8 cellular contexts compared by ENCODE assay signal in the genomic region with DNA sequence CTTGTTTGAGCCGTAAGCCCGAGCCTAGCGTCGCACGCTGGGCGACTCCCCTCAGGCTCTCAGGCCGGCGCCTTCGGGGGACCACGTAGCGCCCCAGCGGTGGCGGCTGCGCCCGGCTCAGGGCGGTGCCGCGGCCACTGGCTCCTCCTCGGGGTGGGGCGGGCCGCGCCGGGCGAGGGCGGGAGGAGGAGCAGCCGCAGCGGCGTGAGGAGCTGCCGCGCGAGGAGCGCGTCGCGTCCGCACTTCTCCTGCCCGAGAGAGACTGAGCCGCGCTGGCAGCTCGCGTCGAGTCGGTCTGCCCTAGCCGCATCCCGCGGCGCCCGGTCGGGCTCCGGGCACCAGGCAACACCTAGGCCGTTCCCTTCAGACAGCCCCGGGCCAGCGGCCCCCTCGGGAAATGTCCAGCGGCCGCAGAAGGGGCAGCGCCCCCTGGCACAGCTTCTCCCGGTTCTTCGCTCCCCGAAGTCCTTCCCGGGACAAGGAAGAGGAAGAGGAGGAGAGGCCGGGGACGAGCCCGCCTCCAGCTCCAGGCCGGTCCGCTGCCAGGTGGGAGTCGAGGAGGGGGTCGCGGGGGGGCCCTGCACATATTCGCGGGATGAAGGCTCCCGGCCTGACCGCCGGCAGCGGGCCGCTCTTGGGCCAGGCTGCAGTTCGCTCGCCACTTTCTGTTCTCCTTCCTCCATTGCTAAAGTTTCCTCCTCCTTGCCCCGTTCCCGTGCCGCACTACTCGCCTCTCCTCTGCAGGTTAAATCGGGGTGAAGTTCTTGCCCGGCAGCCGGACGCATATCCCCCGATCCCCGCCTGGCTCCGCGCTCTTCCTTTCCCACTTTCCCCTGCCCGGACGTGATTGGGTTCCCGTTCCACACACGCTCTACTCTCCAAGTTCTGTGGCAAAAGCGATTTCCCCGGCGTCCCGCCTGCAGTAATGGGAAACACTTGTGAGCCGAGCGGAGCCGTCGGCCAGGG. TPM values are rescaled to one million over a fixed set of nuclear protein-coding genes. Genes with fewer than 3 reads are reported as not detected.
DNase-seq lines count a peak whose midpoint lies in the region; ATAC-seq and TF ChIP-seq lines count a peak whose summit lies in the region.

TSS of gene CRYBG3 (plus strand) at position 202 of the 966 bp plus-strand sequence. CDS start at position 398, 196 bp downstream.

- H3K36me3 ChIP-seq in IMR-90 (ENCODE audit: control insufficient read depth, insufficient read depth, low read length) = no peaks in the 10 kb centered on the region

- H2AK9ac ChIP-seq in IMR-90 (replicated peaks; ENCODE audit: low read depth, low read length, poor library complexity) = peak within 1 kb of the TSS; percentile 78

- H3K27ac ChIP-seq in IMR-90 (ENCODE audit: insufficient read depth, low read length) = peak within 1 kb of the TSS; percentile 64

- peak within 1 kb of the TSS; percentile 64 for H2BK5ac ChIP-seq in IMR-90 (ENCODE audit: low read depth, low read length, poor library complexity, severe bottlenecking)

- H2BK120ac ChIP-seq in IMR-90 (ENCODE audit: low read depth, low read length) = peak within 1 kb of the TSS; percentile 86; the same call in 1 of the 2 replicates

- 0 out of 2 replicates have a peak, but pooled peaks cover 2% of the 10 kb centered on the region for H3K27me3 ChIP-seq in IMR-90 (ENCODE audit: control insufficient read depth, insufficient read depth, low read length)

- H3K4me1 ChIP-seq in IMR-90 (ENCODE audit: control insufficient read depth, insufficient read depth, low read length) = peaks cover 3% of the 10 kb centered on the region

- H2AFZ ChIP-seq in IMR-90 (replicated peaks; ENCODE audit: low read length, poor library complexity) = peak within 1 kb of the TSS; percentile 98

- H3K9me3 ChIP-seq in IMR-90 (ENCODE audit: control insufficient read depth, insufficient read depth, low read length) = no peaks in the 10 kb centered on the region

- H3K9ac ChIP-seq in IMR-90 (ENCODE audit: low read depth, low read length) = peak within 1 kb of the TSS; percentile 76

- no peak for TF ChIP-seq RAD21 in IMR-90 (IDR thresholded peaks at IDR 0.05; ENCODE audit: low read length)

- no peaks in the 10 kb centered on the region for H3K9me1 ChIP-seq in IMR-90 (ENCODE audit: insufficient read depth, low read length)

- intact Hi-C loops in IMR-90 (cut with micrococcal nuclease) = loop anchor here (1.0 to 5.0 kb wide), 4 partner anchors 51 to 201 kb away; no protein-coding TSS in a partner anchor
- intact Hi-C loops in activated T-helper 2 cell treated with anti-CD3 and anti-CD28 coated beads, Interferon-gamma antibody, Interleukin-2, Interleukin-4, amounts not matched to agents 10 μg/mL and 5 μg/mL and 100 μg/mL, durations not matched to agents 14 hours and 24 hours and 36 hours (cut with micrococcal nuclease) = loop anchor here (1.0 to 5.0 kb wide), 6 partner anchors 29 to 735 kb away; partner anchors contain the start of genes ARL6 and RIOX2

- H3K14ac ChIP-seq in IMR-90 (replicated peaks; ENCODE audit: low read depth, low read length) = peak within 1 kb of the TSS; percentile 91

- POLR2A ChIA-PET in IMR-90 (lab: Charles Lee; ENCODE audit: unreplicated experiment) = no interaction called here

- peak within 1 kb of the TSS; percentile 100 for H3K4me3 Mint-ChIP-seq in activated T-helper 2 cell treated with anti-CD3 and anti-CD28 coated beads, Interferon-gamma antibody, Interleukin-2, Interleukin-4, amounts not matched to agents 10 μg/mL and 5 μg/mL and 100 μg/mL, durations not matched to agents 14 hours and 24 hours and 36 hours (ENCODE audit: low read depth)
- H3K4me3 Mint-ChIP-seq in natural killer cell treated with Interleukin-12 subunit alpha and Interleukin-12 subunit beta and Interleukin-15 and Interleukin-18, amount 100 ng/mL, for 72 hours = peak within 1 kb of the TSS; percentile 95

- peak; percentile 83 for DNase-seq in DMS79 treated with DMSO at 0.1 percent for 48 hours (lab: John Stamatoyannopoulos, UW)
- DNase-seq in IMR-90 = peak; percentile 75
- DNase-seq in RPMI7951 (ENCODE audit: low read depth) = peak; percentile 84
- peak; percentile 85 for DNase-seq in activated T-helper 2 cell treated with anti-CD3 and anti-CD28 coated beads, Interferon-gamma antibody, Interleukin-2, Interleukin-4, amounts not matched to agents 10 μg/mL and 5 μg/mL and 100 μg/mL, durations not matched to agents 14 hours and 24 hours and 36 hours (ENCODE audit: low spot score)
- DNase-seq in fibroblast of peridontal ligament (ENCODE audit: extremely low read depth) = peak; percentile 66
- DNase-seq in natural killer cell treated with Interleukin-12 subunit alpha and Interleukin-12 subunit beta and Interleukin-15 and Interleukin-18, amount 100 ng/mL, for 72 hours (ENCODE audit: low spot score) = peak; percentile 84
- peak; percentile 76 for DNase-seq in stimulated activated naive CD4-positive, alpha-beta T cell treated with Interleukin-2 at 50 U/mL for 16 hours (lab: John Stamatoyannopoulos, UW)

- H2BK20ac ChIP-seq in IMR-90 (ENCODE audit: low read depth, low read length) = peak within 1 kb of the TSS; percentile 53; the same call in 1 of the 2 replicates

- peaks cover 40% of the 10 kb centered on the region for H3K27me3 Mint-ChIP-seq in activated T-helper 2 cell treated with anti-CD3 and anti-CD28 coated beads, Interferon-gamma antibody, Interleukin-2, Interleukin-4, amounts not matched to agents 10 μg/mL and 5 μg/mL and 100 μg/mL, durations not matched to agents 14 hours and 24 hours and 36 hours (ENCODE audit: low read depth)
- H3K27me3 Mint-ChIP-seq in natural killer cell treated with Interleukin-12 subunit alpha and Interleukin-12 subunit beta and Interleukin-15 and Interleukin-18, amount 100 ng/mL, for 72 hours = peaks cover 27 to 53% of the 10 kb centered on the region in 2 donors

- peaks cover 20 to 23% of the 10 kb centered on the region in 2 experiments for H3K79me1 ChIP-seq in IMR-90 (ENCODE audit: low read depth in 1 of 2, low read length in 2 of 2)

- H3K27ac Mint-ChIP-seq in activated T-helper 2 cell treated with anti-CD3 and anti-CD28 coated beads, Interferon-gamma antibody, Interleukin-2, Interleukin-4, amounts not matched to agents 10 μg/mL and 5 μg/mL and 100 μg/mL, durations not matched to agents 14 hours and 24 hours and 36 hours = peak within 1 kb of the TSS; percentile 88
- H3K27ac Mint-ChIP-seq in natural killer cell treated with Interleukin-12 subunit alpha and Interleukin-12 subunit beta and Interleukin-15 and Interleukin-18, amount 100 ng/mL, for 72 hours = peak within 1 kb of the TSS; percentile 60 to 70

- H3K4me3 ChIP-seq in IMR-90 (ENCODE audit: insufficient read depth, low read depth, low read length) = peak within 1 kb of the TSS; percentile 83

- no peak within 1 kb of the TSS for H2AK5ac ChIP-seq in IMR-90 (ENCODE audit: low read depth, low read length)

- TF ChIP-seq CTCF in IMR-90 (conservative IDR thresholded peaks at IDR 0.05; ENCODE audit: low read depth, low read length) = peak; percentile 31; the same call in 1 of the 2 replicates

- no peaks in the 10 kb centered on the region for H3K9me3 Mint-ChIP-seq in activated T-helper 2 cell treated with anti-CD3 and anti-CD28 coated beads, Interferon-gamma antibody, Interleukin-2, Interleukin-4, amounts not matched to agents 10 μg/mL and 5 μg/mL and 100 μg/mL, durations not matched to agents 14 hours and 24 hours and 36 hours
- H3K9me3 Mint-ChIP-seq in natural killer cell treated with Interleukin-12 subunit alpha and Interleukin-12 subunit beta and Interleukin-15 and Interleukin-18, amount 100 ng/mL, for 72 hours = no peaks in the 10 kb centered on the region

- H3K23ac ChIP-seq in IMR-90 (ENCODE audit: low read depth, low read length) = peak within 1 kb of the TSS; percentile 90

- WGBS in IMR-90 (ENCODE audit: extremely low coverage in 2 of 2, insufficient read length in 1 of 2), 2 experiments = 0% methylated on average over 28 of the region's 102 CpGs; no CpG with 5 or more reads in 1 of the 2 experiments

- H3K36me3 Mint-ChIP-seq in activated T-helper 2 cell treated with anti-CD3 and anti-CD28 coated beads, Interferon-gamma antibody, Interleukin-2, Interleukin-4, amounts not matched to agents 10 μg/mL and 5 μg/mL and 100 μg/mL, durations not matched to agents 14 hours and 24 hours and 36 hours (ENCODE audit: low read depth) = peaks cover 12% of the 10 kb centered on the region
- no peaks in the 10 kb centered on the region for H3K36me3 Mint-ChIP-seq in natural killer cell treated with Interleukin-12 subunit alpha and Interleukin-12 subunit beta and Interleukin-15 and Interleukin-18, amount 100 ng/mL, for 72 hours

- CTCF ChIA-PET in IMR-90 (lab: Yijun Ruan, JAX) = interaction anchor here (0.7 to 1.4 kb wide), 2 partner anchors 200 to 529 kb away, joined by 3 to 4 read pairs; no protein-coding TSS in a partner anchor

- ATAC-seq in GM21576 (IDR thresholded peaks at IDR 0.05; ENCODE audit: unreplicated experiment) = peak; percentile 96
- ATAC-seq in IMR-90 (ENCODE audit: low read depth) = peak; percentile 98
- peak; percentile 100 for ATAC-seq in natural killer cell treated with Interleukin-12 subunit alpha and Interleukin-12 subunit beta and Interleukin-15 and Interleukin-18, amount 100 ng/mL, for 72 hours

- peak within 1 kb of the TSS; percentile 65 for H4K5ac ChIP-seq in IMR-90 (ENCODE audit: low read depth, low read length)

- peaks cover 20% of the 10 kb centered on the region for H3K4me1 Mint-ChIP-seq in activated T-helper 2 cell treated with anti-CD3 and anti-CD28 coated beads, Interferon-gamma antibody, Interleukin-2, Interleukin-4, amounts not matched to agents 10 μg/mL and 5 μg/mL and 100 μg/mL, durations not matched to agents 14 hours and 24 hours and 36 hours (ENCODE audit: low read depth)
- peaks cover 12 to 22% of the 10 kb centered on the region in 2 donors for H3K4me1 Mint-ChIP-seq in natural killer cell treated with Interleukin-12 subunit alpha and Interleukin-12 subunit beta and Interleukin-15 and Interleukin-18, amount 100 ng/mL, for 72 hours (ENCODE audit: low read depth in 2 of 2)

- H3K18ac ChIP-seq in IMR-90 (ENCODE audit: low read depth, low read length) = peak within 1 kb of the TSS; percentile 74

- H2BK15ac ChIP-seq in IMR-90 (ENCODE audit: low read depth, low read length) = no peak within 1 kb of the TSS

- no TSS peak for BruUV-seq in IMR-90 (replicated peaks; lab: Mats Ljungman, UMichigan)

- peak within 1 kb of the TSS; percentile 52 for H3K56ac ChIP-seq in IMR-90 (ENCODE audit: extremely low read depth, insufficient read depth, low read length)

- H4K91ac ChIP-seq in IMR-90 (ENCODE audit: insufficient read depth, low read depth, low read length) = no peak within 1 kb of the TSS; the same call in none of the 2 replicates

- dilution Hi-C loops in IMR-90 (cut with HindIII; ENCODE audit: low sequenced_read_pairs, unreplicated experiment) = loop anchor here (25.0 kb wide), 1 partner anchor 190 kb away; no protein-coding TSS in a partner anchor

- in situ Hi-C loops in IMR-90 (cut with MboI; ENCODE audit: low sequenced_read_pairs) = loop anchor here (25.0 kb wide), 1 partner anchor 765 kb away; the partner anchor contains the start of gene CPOX

- H3K4me2 ChIP-seq in IMR-90 (ENCODE audit: low read depth, low read length) = peak within 1 kb of the TSS; percentile 89

- TF ChIP-seq POLR2A in IMR-90 (IDR thresholded peaks at IDR 0.05; ENCODE audit: low read depth, low read length) = peak; percentile 81; the same call in 1 of the 2 replicates

- H4K8ac ChIP-seq in IMR-90 (ENCODE audit: low read depth in 2 of 2, low read length in 2 of 2) = peak within 1 kb of the TSS; percentile 40 to 68; a peak in 3 of 4 replicates

- H3K4ac ChIP-seq in IMR-90 (ENCODE audit: low read depth, low read length) = peak within 1 kb of the TSS; percentile 56

- no peaks in the 10 kb centered on the region for H4K20me1 ChIP-seq in IMR-90 (ENCODE audit: insufficient read depth, low read length)

RNA-seq across cellular contexts. Expression of gene CRYBG3, which starts in this region (rescaled TPM):
- 23.9 and 26.2 TPM in 2 replicates for total RNA-seq in IMR-90 (2012; rRNA removed)
- polyA plus RNA-seq in IMR-90 (2012; rRNA removed) = 4.2 and 4.9 TPM in 2 replicates
- 0.94 and 0.95 TPM in 2 replicates for polyA plus RNA-seq in IMR-90 (2012; cell fraction: cytosol; rRNA removed)
- polyA plus RNA-seq in IMR-90 (2012; cell fraction: nucleus; rRNA removed; ENCODE audit: low replicate concordance) = 2.0 and 15.2 TPM in 2 replicates
- total RNA-seq in RPMI7951 (2014; rRNA removed; shearing (Covaris generic)) = 14.7 and 16.7 TPM in 2 replicates
- 7.2 and 7.5 TPM in 2 replicates for total RNA-seq in activated T-helper 2 cell treated with anti-CD3 and anti-CD28 coated beads, Interferon-gamma antibody, Interleukin-2, Interleukin-4, amounts not matched to agents 10 μg/mL and 5 μg/mL and 100 μg/mL, durations not matched to agents 14 hours and 24 hours and 36 hours
- 1 to 10 TPM; 1.1 TPM for total RNA-seq in natural killer cell treated with Interleukin-12 subunit alpha and Interleukin-12 subunit beta and Interleukin-15 and Interleukin-18, amount 100 ng/mL, for 72 hours

Comparison
In these comparisons a context has a peak if more than half of its experiments do, and no peak if none do; other contexts are left out.
1. Peak in every context shown above with its lines: DNase-seq, ATAC-seq, H3K4me3 ChIP-seq and H3K27ac ChIP-seq.